28 cellular contexts compared by ENCODE assay signal in the genomic region with DNA sequence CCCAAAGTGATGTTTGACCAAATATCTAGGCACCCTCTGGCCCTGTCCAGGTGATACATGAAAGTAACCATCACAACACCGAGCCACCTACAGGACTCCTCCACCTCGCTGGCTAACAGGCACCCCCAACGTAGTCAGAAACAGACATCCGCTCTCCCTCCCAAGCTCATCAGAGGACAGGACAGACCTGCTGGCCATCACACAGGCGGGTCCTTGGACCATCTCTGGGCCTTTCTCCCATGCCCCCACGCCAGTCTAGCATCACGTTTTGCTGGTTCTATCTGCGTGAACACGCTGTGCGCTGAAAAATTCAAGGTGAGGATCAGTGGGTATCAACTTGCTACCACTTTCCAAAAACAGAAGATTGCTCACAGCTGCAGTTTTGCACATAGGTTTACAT.
"Had no signal": no experiment of that assay in that cellular context is flagged by ENCODE, and none has a peak within 500 bp of the region (broad histone marks: within the 10 kb centered on the region; RNA-seq: fewer than 3 reads in every experiment).

No MANE protein-coding gene starts in this region.

- H3K27ac ChIP-seq: brain microvascular endothelial cell, SJCRH30, SK-N-MC had no signal

- ATAC-seq: activated CD4-positive, alpha-beta T cell treated with anti-CD3 and anti-CD28 coated beads for 36 hours; activated CD4-positive, CD25-positive, alpha-beta regulatory T cell treated with anti-CD3 and anti-CD28 coated beads, Interleukin-2, amount 50 U/mL, for 24 hours; activated naive CD8-positive, alpha-beta T cell treated with anti-CD3 and anti-CD28 coated beads, Interleukin-2, amount 50 U/mL, for 24 hours; Panc1; WTC11 had no signal

- H3K4me1 Mint-ChIP-seq: activated CD4-positive, alpha-beta T cell treated with anti-CD3 and anti-CD28 coated beads for 36 hours; activated CD4-positive, alpha-beta T cell treated with anti-CD3 and anti-CD28 coated beads, Interleukin-2, amount 10 ng/mL, durations not matched to agents 7 days and 5 days; activated naive CD4-positive, alpha-beta T cell treated with anti-CD3 and anti-CD28 coated beads, Interleukin-2, amount 10 ng/mL, durations not matched to agents 7 days and 5 days; activated naive CD8-positive, alpha-beta T cell treated with anti-CD3 and anti-CD28 coated beads, Interleukin-2, amount 50 U/mL, for 24 hours had no signal

- H3K27ac Mint-ChIP-seq: activated CD4-positive, alpha-beta memory T cell treated with anti-CD3 and anti-CD28 coated beads for 36 hours; activated CD4-positive, alpha-beta T cell treated with anti-CD3 and anti-CD28 coated beads for 36 hours; activated CD4-positive, alpha-beta T cell treated with anti-CD3 and anti-CD28 coated beads, Interleukin-2, amount 10 ng/mL, durations not matched to agents 7 days and 5 days; activated naive CD4-positive, alpha-beta T cell treated with anti-CD3 and anti-CD28 coated beads, Interleukin-2, amount 10 ng/mL, durations not matched to agents 7 days and 5 days; activated naive CD8-positive, alpha-beta T cell; activated naive CD8-positive, alpha-beta T cell treated with anti-CD3 and anti-CD28 coated beads, Interleukin-2, amount 50 U/mL, for 24 hours; WTC11 had no signal

- DNase-seq: activated CD4-positive, alpha-beta memory T cell treated with anti-CD3 and anti-CD28 coated beads for 36 hours; activated CD4-positive, alpha-beta T cell treated with anti-CD3 and anti-CD28 coated beads for 36 hours; activated CD4-positive, alpha-beta T cell treated with anti-CD3 and anti-CD28 coated beads, Interleukin-2, amount 10 ng/mL, durations not matched to agents 7 days and 5 days; activated CD8-positive, alpha-beta memory T cell treated with anti-CD3 and anti-CD28 coated beads, Interleukin-2, amount 50 U/mL, for 4 hours; activated effector memory CD4-positive, alpha-beta T cell treated with Interleukin-2 at 50 U/mL for 16 hours; activated naive CD4-positive, alpha-beta T cell treated with anti-CD3 and anti-CD28 coated beads, Interleukin-2, amount 10 ng/mL, durations not matched to agents 7 days and 5 days; activated naive CD8-positive, alpha-beta T cell treated with anti-CD3 and anti-CD28 coated beads, Interleukin-2, amount 50 U/mL, for 24 hours; activated T-cell treated with anti-CD3 and anti-CD28 coated beads for 4 hours; activated T-cell treated with anti-CD3 and anti-CD28 coated beads, Interleukin-2, amount 50 U/mL, for 48 hours; anterior cingulate cortex; brain microvascular endothelial cell; central memory CD4-positive, alpha-beta T cell; Karpas-422; KBM-7; NCI-H1105; NCI-H1417 treated with DMSO at 0.1 percent for 48 hours; NCI-H1694 treated with DMSO at 0.1 percent for 48 hours; NCI-H2029 treated with DMSO at 0.1 percent for 48 hours; NCI-H2171 treated with DMSO at 0.1 percent for 48 hours; NCI-H345; NCI-H524 treated with DMSO at 0.1 percent for 48 hours; SHP77; SJCRH30 had no signal

- H3K4me3 ChIP-seq: SJCRH30, SK-N-MC had no signal

- H3K27me3 ChIP-seq: brain microvascular endothelial cell had no signal

- H3K36me3 ChIP-seq: brain microvascular endothelial cell, SJCRH30 had no signal

- H3K9me3 Mint-ChIP-seq: activated naive CD4-positive, alpha-beta T cell treated with anti-CD3 and anti-CD28 coated beads, Interleukin-2, amount 10 ng/mL, durations not matched to agents 7 days and 5 days; activated naive CD8-positive, alpha-beta T cell treated with anti-CD3 and anti-CD28 coated beads, Interleukin-2, amount 50 U/mL, for 24 hours; WTC11 had no signal

- H3K4me3 Mint-ChIP-seq: activated CD4-positive, alpha-beta memory T cell treated with anti-CD3 and anti-CD28 coated beads for 36 hours; activated CD4-positive, alpha-beta T cell treated with anti-CD3 and anti-CD28 coated beads for 36 hours; activated CD4-positive, alpha-beta T cell treated with anti-CD3 and anti-CD28 coated beads, Interleukin-2, amount 10 ng/mL, durations not matched to agents 7 days and 5 days; activated naive CD4-positive, alpha-beta T cell treated with anti-CD3 and anti-CD28 coated beads, Interleukin-2, amount 10 ng/mL, durations not matched to agents 7 days and 5 days; activated naive CD8-positive, alpha-beta T cell; activated naive CD8-positive, alpha-beta T cell treated with anti-CD3 and anti-CD28 coated beads, Interleukin-2, amount 50 U/mL, for 24 hours; WTC11 had no signal

- H3K36me3 Mint-ChIP-seq: activated CD4-positive, alpha-beta memory T cell treated with anti-CD3 and anti-CD28 coated beads for 36 hours; activated naive CD4-positive, alpha-beta T cell treated with anti-CD3 and anti-CD28 coated beads, Interleukin-2, amount 10 ng/mL, durations not matched to agents 7 days and 5 days; activated naive CD8-positive, alpha-beta T cell; WTC11 had no signal

- H3K9me3 ChIP-seq: SJCRH30 had no signal
